In genomic region chr1:1021010-1021845, GRCh38 we compare ENCODE assay signal across 1 cellular context.
TF ChIP-seq lines count a peak whose summit lies in the region.

No MANE protein-coding gene starts in this region.

TF ChIP-seq in HEK293, 187 proteins besides CTCF, POLR2A, EP300 and RAD21 (continued from another document and continues in another):
- TF ChIP-seq ZNF280D (tag by site-specific recombination; IDR thresholded peaks at IDR 0.05): no peak
- TF ChIP-seq ZSCAN18 (tag by site-specific recombination; IDR thresholded peaks at IDR 0.05): no peak
- no peak for TF ChIP-seq ZNF521 (tag by site-specific recombination; IDR thresholded peaks at IDR 0.05)
- no peak for TF ChIP-seq REST (tag by site-specific recombination; IDR thresholded peaks at IDR 0.05)
- no peak for TF ChIP-seq HOXD13 (CRISPR knock-in tag; IDR thresholded peaks at IDR 0.05; ENCODE audit: borderline replicate concordance)
- no peak for TF ChIP-seq ZNF174 (tag by site-specific recombination; IDR thresholded peaks at IDR 0.05)
- no peak for TF ChIP-seq ZNF513 (tag by site-specific recombination; IDR thresholded peaks at IDR 0.05)
- TF ChIP-seq ZNF624 (tag by site-specific recombination; IDR thresholded peaks at IDR 0.05): no peak
- no peak for TF ChIP-seq ZNF654 (tag by site-specific recombination; IDR thresholded peaks at IDR 0.05; ENCODE audit: low read depth)
- no peak for TF ChIP-seq ZNF580 (tag by site-specific recombination; IDR thresholded peaks at IDR 0.05)
- TF ChIP-seq KLF9 (tag by site-specific recombination; IDR thresholded peaks at IDR 0.05; ENCODE audit: low read depth): peak; percentile 61; the same call in 1 of the 2 replicates
- no peak for TF ChIP-seq ZNF214 (tag by site-specific recombination; IDR thresholded peaks at IDR 0.05; ENCODE audit: borderline replicate concordance)
- TF ChIP-seq FEZF1 (tag by site-specific recombination; IDR thresholded peaks at IDR 0.05): 0 out of 2 replicates have a peak, but pooled peaks have one; percentile 9
- TF ChIP-seq ZNF626 (tag by site-specific recombination; IDR thresholded peaks at IDR 0.05): no peak
- TF ChIP-seq HIC1 (tag by site-specific recombination; IDR thresholded peaks at IDR 0.05): no peak
- TF ChIP-seq ZNF558 (tag by site-specific recombination; IDR thresholded peaks at IDR 0.05): no peak
- TF ChIP-seq PRDM4 (tag by site-specific recombination; IDR thresholded peaks at IDR 0.05): no peak
- no peak for TF ChIP-seq MZF1 (tag by site-specific recombination; IDR thresholded peaks at IDR 0.05; ENCODE audit: borderline replicate concordance)
- TF ChIP-seq KLF16 (tag by site-specific recombination; IDR thresholded peaks at IDR 0.05): 0 out of 2 replicates have a peak, but pooled peaks have one; percentile 52
- no peak for TF ChIP-seq HOXA7 (CRISPR knock-in tag; IDR thresholded peaks at IDR 0.05; ENCODE audit: borderline replicate concordance)
- TF ChIP-seq ZNF692 (tag by site-specific recombination; IDR thresholded peaks at IDR 0.05): no peak
- no peak for TF ChIP-seq ZNF544 (tag by site-specific recombination; IDR thresholded peaks at IDR 0.05)
- no peak for TF ChIP-seq ZNF548 (tag by site-specific recombination; IDR thresholded peaks at IDR 0.05)
- TF ChIP-seq ZNF843 (tag by site-specific recombination; IDR thresholded peaks at IDR 0.05): 0 out of 2 replicates have a peak, but pooled peaks have one; percentile 24
- peak; percentile 65 for TF ChIP-seq ZNF341 (tag by site-specific recombination; IDR thresholded peaks at IDR 0.05; ENCODE audit: low read depth)
- TF ChIP-seq ZFHX2 (tag by site-specific recombination; conservative IDR thresholded peaks at IDR 0.05): peak; percentile 18; the same call in 1 of the 2 replicates
- TF ChIP-seq ZNF768 (tag by site-specific recombination; IDR thresholded peaks at IDR 0.05): no peak
- peak; percentile 34; the same call in 1 of the 2 replicates for TF ChIP-seq ZNF394 (tag by site-specific recombination; IDR thresholded peaks at IDR 0.05; ENCODE audit: borderline replicate concordance)
- no peak for TF ChIP-seq BCL6B (tag by site-specific recombination; IDR thresholded peaks at IDR 0.05)
- TF ChIP-seq GFI1B (tag by site-specific recombination; IDR thresholded peaks at IDR 0.05): no peak
- TF ChIP-seq TSHZ1 (tag by site-specific recombination; IDR thresholded peaks at IDR 0.05; ENCODE audit: borderline replicate concordance): no peak
